Comparison of ENCODE assay signal across 17 cellular contexts in the genomic region with DNA sequence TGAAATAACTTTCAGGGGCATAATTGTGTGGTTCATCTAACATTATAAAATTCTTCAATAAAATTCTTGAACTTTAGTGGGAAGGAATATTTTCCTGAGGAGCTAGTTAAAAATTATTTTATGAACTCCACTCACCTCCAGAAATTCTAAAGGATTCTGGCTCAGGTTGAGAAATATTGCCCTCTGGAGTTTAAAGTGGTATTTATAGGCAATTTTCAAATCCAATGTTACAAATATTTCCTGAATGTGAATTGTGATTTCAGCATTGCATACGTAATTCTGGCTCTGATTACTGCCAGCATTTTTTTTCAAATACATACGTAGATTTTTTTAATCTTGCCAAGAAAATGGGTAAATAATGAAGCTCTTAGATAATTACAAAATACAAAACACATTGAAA.
DNase-seq lines count a peak whose midpoint lies in the region; ATAC-seq and TF ChIP-seq lines count a peak whose summit lies in the region.
"Had no signal": no experiment of that assay in that cellular context is flagged by ENCODE, and none has a peak within 500 bp of the region (broad histone marks: within the 10 kb centered on the region; RNA-seq: fewer than 3 reads in every experiment).

No MANE protein-coding gene starts in this region.

- H3K9me2 ChIP-seq in OCI-LY1 (ENCODE audit: low read depth, low read length), result no peaks in the 10 kb centered on the region

- no peaks in the 10 kb centered on the region for H3K27me3 Mint-ChIP-seq in neural progenitor cell (ENCODE audit: insufficient read depth, low read depth)
- H3K27me3 Mint-ChIP-seq: activated CD4-positive, alpha-beta T cell treated with anti-CD3 and anti-CD28 coated beads, Interleukin-2, amount 10 ng/mL, durations not matched to agents 24 days and 14 days; activated naive CD8-positive, alpha-beta T cell treated with anti-CD3 and anti-CD28 coated beads for 36 hours had no signal

- intact Hi-C loops in cardiac septum (cut with DNase I), result no loop called here

- H3K27ac Mint-ChIP-seq in neural progenitor cell, result no peak overlapping the region
- H3K27ac Mint-ChIP-seq: activated CD4-positive, alpha-beta T cell treated with anti-CD3 and anti-CD28 coated beads, Interleukin-2, amount 10 ng/mL, durations not matched to agents 24 days and 14 days; activated naive CD8-positive, alpha-beta T cell treated with anti-CD3 and anti-CD28 coated beads for 36 hours; CD8-positive, alpha-beta T cell had no signal

- H3K9me3 Mint-ChIP-seq in neural progenitor cell, result peaks cover 11% of the 10 kb centered on the region

- no peaks in the 10 kb centered on the region for H3K79me2 ChIP-seq in OCI-LY1 (ENCODE audit: insufficient read depth, low read length)
- H3K79me2 ChIP-seq in neural progenitor cell (ENCODE audit: low read depth), result no peaks in the 10 kb centered on the region

- H3K9me3 ChIP-seq in OCI-LY1 (ENCODE audit: low read length) (no peaks in the 10 kb centered on the region), neural progenitor cell (ENCODE audit: low read depth) (no peaks in the 10 kb centered on the region)
- H3K9me3 ChIP-seq: prostate gland had no signal

- no peak overlapping the region for H3K4me2 ChIP-seq in OCI-LY1 (ENCODE audit: low read length)
- H3K4me2 ChIP-seq in neural progenitor cell, result no peak overlapping the region

- no peak for ATAC-seq in GM21515 (IDR thresholded peaks at IDR 0.05; ENCODE audit: unreplicated experiment)
- ATAC-seq: CD8-positive, alpha-beta T cell; Right ventricle myocardium inferior had no signal

- H3K9ac ChIP-seq in OCI-LY1 (ENCODE audit: low read length) (no peak overlapping the region), neural progenitor cell (no peak overlapping the region)

- H3K36me3 ChIP-seq in OCI-LY1 (ENCODE audit: insufficient read depth, low read length) (no peaks in the 10 kb centered on the region), neural progenitor cell (no peaks in the 10 kb centered on the region)
- H3K36me3 ChIP-seq: prostate gland, stomach had no signal

- no peaks in the 10 kb centered on the region for H4K20me1 ChIP-seq in OCI-LY1 (ENCODE audit: insufficient read depth, low read length)
- no peaks in the 10 kb centered on the region for H4K20me1 ChIP-seq in neural progenitor cell (ENCODE audit: low read depth)

- H3K36me3 Mint-ChIP-seq in neural progenitor cell, result no peaks in the 10 kb centered on the region
- H3K36me3 Mint-ChIP-seq: activated naive CD8-positive, alpha-beta T cell treated with anti-CD3 and anti-CD28 coated beads for 36 hours; CD8-positive, alpha-beta T cell had no signal

- no peaks in the 10 kb centered on the region for H3K27me3 ChIP-seq in OCI-LY1 (ENCODE audit: insufficient read depth, low read length)
- H3K27me3 ChIP-seq in neural progenitor cell, result no peaks in the 10 kb centered on the region
- H3K27me3 ChIP-seq: stomach had no signal

- no peak overlapping the region for H3K4me3 ChIP-seq in OCI-LY1 (ENCODE audit: low read depth, low read length, poor library complexity, severe bottlenecking)
- H3K4me3 ChIP-seq in epithelial cell of esophagus (ENCODE audit: low read length), result no peak overlapping the region
- H3K4me3 ChIP-seq in neural progenitor cell, result no peak overlapping the region
- H3K4me3 ChIP-seq: prostate gland, stomach had no signal

- TF ChIP-seq CTCF in OCI-LY1 (IDR thresholded peaks at IDR 0.05; ENCODE audit: low read length), result 0 out of 2 replicates have a peak, but pooled peaks have one; percentile 7
- TF ChIP-seq CTCF in epithelial cell of esophagus (IDR thresholded peaks at IDR 0.05; ENCODE audit: insufficient read depth, low read depth, low read length, missing control alignments), result peak; percentile 20
- TF ChIP-seq CTCF in neural progenitor cell (IDR thresholded peaks at IDR 0.05), result peak; percentile 23

- no peaks in the 10 kb centered on the region for H3K4me1 Mint-ChIP-seq in neural progenitor cell
- H3K4me1 Mint-ChIP-seq: activated CD4-positive, alpha-beta T cell treated with anti-CD3 and anti-CD28 coated beads, Interleukin-2, amount 10 ng/mL, durations not matched to agents 24 days and 14 days; activated naive CD8-positive, alpha-beta T cell treated with anti-CD3 and anti-CD28 coated beads for 36 hours had no signal

- H3F3A ChIP-seq in OCI-LY1 (ENCODE audit: insufficient read depth, low read length) (no peaks in the 10 kb centered on the region), neural progenitor cell (ENCODE audit: low read depth) (no peaks in the 10 kb centered on the region)

- DNase-seq in DMS 273 (lab: John Stamatoyannopoulos, UW; ENCODE audit: unreplicated experiment), result peak; percentile 5
- no peak for DNase-seq in DMS 273 treated with DMSO at 0.1 percent for 48 hours (lab: John Stamatoyannopoulos, UW)
- peak; percentile 2 for DNase-seq in epithelial cell of esophagus (ENCODE audit: low read depth)
- no peak for DNase-seq in neural progenitor cell (ENCODE audit: low spot score)
- DNase-seq in cardiac septum (ENCODE audit: low spot score), result no peak
- DNase-seq in NK-92 treated with Interleukin-12 subunit alpha and Interleukin-12 subunit beta, amount 100 ng/mL, for 24 hours (lab: John Stamatoyannopoulos, UW), result no peak
- DNase-seq: 8988T; activated CD4-positive, alpha-beta T cell treated with anti-CD3 and anti-CD28 coated beads, Interleukin-2, amount 10 ng/mL, durations not matched to agents 24 days and 14 days; activated naive CD8-positive, alpha-beta T cell treated with anti-CD3 and anti-CD28 coated beads for 36 hours; activated T-cell treated with anti-CD3 and anti-CD28 coated beads, Interleukin-2, amount 50 U/mL, for 1 hour; CD8-positive, alpha-beta T cell; central memory CD4-positive, alpha-beta T cell; stomach had no signal

- no peaks in the 10 kb centered on the region for H3K4me1 ChIP-seq in OCI-LY1 (ENCODE audit: insufficient read depth, low read length, severe bottlenecking)
- no peaks in the 10 kb centered on the region for H3K4me1 ChIP-seq in neural progenitor cell
- H3K4me1 ChIP-seq: prostate gland, stomach had no signal

- H3K27ac ChIP-seq in OCI-LY1 (ENCODE audit: low read depth, low read length, poor library complexity, severe bottlenecking) (no peak overlapping the region), neural progenitor cell (no peak overlapping the region)
- H3K27ac ChIP-seq: prostate gland, stomach had no signal

- H2AFZ ChIP-seq in OCI-LY1 (ENCODE audit: low read length), result no peak overlapping the region
- H2AFZ ChIP-seq in neural progenitor cell (replicated peaks), result no peak overlapping the region

- H3K4me3 Mint-ChIP-seq in neural progenitor cell, result no peak overlapping the region
- H3K4me3 Mint-ChIP-seq: activated CD4-positive, alpha-beta T cell treated with anti-CD3 and anti-CD28 coated beads, Interleukin-2, amount 10 ng/mL, durations not matched to agents 24 days and 14 days; activated naive CD8-positive, alpha-beta T cell treated with anti-CD3 and anti-CD28 coated beads for 36 hours; CD8-positive, alpha-beta T cell had no signal

Comparison
In these comparisons a context has a peak if more than half of its experiments do, and no peak if none do; other contexts are left out.
1. DNase-seq: peak in DMS 273 (single experiment) and epithelial cell of esophagus (single experiment); none in DMS 273 treated with DMSO at 0.1 percent for 48 hours (single experiment), neural progenitor cell (single experiment), cardiac septum (single experiment) and NK-92 treated with Interleukin-12 subunit alpha and Interleukin-12 subunit beta, amount 100 ng/mL, for 24 hours (single experiment).
2. Peak in every context shown above with its lines, with median percentiles within 50 percentile points of each other: CTCF ChIP-seq.